Comparison of ENCODE assay signal across 1 cellular context in the genomic region with DNA sequence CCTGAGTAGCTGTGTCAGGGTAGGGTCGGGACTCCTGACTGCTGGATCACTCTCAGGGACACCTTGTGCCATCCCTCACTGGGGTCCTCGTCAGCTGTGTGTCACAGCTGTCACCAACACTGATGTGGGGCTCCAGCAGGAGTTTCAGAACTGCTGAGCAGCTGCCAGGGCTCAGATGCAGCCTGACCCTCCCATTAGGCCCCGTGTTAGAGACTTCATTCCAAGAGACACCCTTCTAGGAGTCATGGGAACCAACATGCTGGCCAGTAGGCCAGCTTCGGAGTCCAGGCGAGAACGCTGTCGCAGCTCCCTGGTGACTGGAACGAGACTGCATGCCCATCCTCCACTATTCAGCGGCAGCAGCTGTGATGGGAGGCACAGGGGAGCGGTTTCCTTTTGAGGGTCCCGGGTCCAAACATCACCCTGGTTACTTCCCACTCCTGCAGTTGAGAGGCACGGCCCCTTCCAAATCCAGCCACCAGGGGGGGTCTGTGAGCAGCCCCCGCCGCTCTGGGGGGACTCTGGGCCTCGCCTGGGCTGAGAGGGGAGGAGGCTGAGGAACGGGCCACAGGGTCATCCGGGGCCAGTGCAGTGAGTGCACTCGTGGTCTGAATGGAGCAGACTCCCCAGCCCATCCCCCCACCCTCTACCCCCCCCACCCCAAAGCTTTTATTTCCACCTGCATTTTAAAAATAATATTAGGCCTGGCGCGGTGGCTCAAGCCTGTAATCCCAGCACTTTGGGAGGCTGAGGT.
TF ChIP-seq lines count a peak whose summit lies in the region.

No MANE protein-coding gene starts in this region.

TF ChIP-seq in SK-N-SH treated with all-trans-retinoic acid at 6 μM for 48 hours, 23 proteins besides CTCF, POLR2A, EP300 and RAD21 (continued from another document):
- TF ChIP-seq, protein P1, sequence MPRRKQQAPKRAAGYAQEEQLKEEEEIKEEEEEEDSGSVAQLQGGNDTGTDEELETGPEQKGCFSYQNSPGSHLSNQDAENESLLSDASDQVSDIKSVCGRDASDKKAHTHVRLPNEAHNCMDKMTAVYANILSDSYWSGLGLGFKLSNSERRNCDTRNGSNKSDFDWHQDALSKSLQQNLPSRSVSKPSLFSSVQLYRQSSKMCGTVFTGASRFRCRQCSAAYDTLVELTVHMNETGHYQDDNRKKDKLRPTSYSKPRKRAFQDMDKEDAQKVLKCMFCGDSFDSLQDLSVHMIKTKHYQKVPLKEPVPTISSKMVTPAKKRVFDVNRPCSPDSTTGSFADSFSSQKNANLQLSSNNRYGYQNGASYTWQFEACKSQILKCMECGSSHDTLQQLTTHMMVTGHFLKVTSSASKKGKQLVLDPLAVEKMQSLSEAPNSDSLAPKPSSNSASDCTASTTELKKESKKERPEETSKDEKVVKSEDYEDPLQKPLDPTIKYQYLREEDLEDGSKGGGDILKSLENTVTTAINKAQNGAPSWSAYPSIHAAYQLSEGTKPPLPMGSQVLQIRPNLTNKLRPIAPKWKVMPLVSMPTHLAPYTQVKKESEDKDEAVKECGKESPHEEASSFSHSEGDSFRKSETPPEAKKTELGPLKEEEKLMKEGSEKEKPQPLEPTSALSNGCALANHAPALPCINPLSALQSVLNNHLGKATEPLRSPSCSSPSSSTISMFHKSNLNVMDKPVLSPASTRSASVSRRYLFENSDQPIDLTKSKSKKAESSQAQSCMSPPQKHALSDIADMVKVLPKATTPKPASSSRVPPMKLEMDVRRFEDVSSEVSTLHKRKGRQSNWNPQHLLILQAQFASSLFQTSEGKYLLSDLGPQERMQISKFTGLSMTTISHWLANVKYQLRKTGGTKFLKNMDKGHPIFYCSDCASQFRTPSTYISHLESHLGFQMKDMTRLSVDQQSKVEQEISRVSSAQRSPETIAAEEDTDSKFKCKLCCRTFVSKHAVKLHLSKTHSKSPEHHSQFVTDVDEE (CRISPR knock-in tag; IDR thresholded peaks at IDR 0.05): no peak
- TF ChIP-seq RARB (CRISPR knock-in tag; IDR thresholded peaks at IDR 0.05) (no peak), ZFP3 (CRISPR knock-in tag; IDR thresholded peaks at IDR 0.05) (no peak), GLIS3 (CRISPR knock-in tag; IDR thresholded peaks at IDR 0.05) (no peak), SNAI2 (CRISPR knock-in tag; IDR thresholded peaks at IDR 0.05) (no peak), ESRRG (CRISPR knock-in tag; IDR thresholded peaks at IDR 0.05) (no peak), ARNTL (CRISPR knock-in tag; IDR thresholded peaks at IDR 0.05; ENCODE audit: borderline replicate concordance, low read depth) (no peak), TCF4 (CRISPR knock-in tag; IDR thresholded peaks at IDR 0.05; ENCODE audit: borderline replicate concordance) (no peak), CSDC2 (CRISPR knock-in tag; IDR thresholded peaks at IDR 0.05) (no peak), ISL1 (CRISPR knock-in tag; IDR thresholded peaks at IDR 0.05) (no peak), BACH2 (CRISPR knock-in tag; IDR thresholded peaks at IDR 0.05; ENCODE audit: borderline replicate concordance) (no peak)
- TF ChIP-seq, protein P2, sequence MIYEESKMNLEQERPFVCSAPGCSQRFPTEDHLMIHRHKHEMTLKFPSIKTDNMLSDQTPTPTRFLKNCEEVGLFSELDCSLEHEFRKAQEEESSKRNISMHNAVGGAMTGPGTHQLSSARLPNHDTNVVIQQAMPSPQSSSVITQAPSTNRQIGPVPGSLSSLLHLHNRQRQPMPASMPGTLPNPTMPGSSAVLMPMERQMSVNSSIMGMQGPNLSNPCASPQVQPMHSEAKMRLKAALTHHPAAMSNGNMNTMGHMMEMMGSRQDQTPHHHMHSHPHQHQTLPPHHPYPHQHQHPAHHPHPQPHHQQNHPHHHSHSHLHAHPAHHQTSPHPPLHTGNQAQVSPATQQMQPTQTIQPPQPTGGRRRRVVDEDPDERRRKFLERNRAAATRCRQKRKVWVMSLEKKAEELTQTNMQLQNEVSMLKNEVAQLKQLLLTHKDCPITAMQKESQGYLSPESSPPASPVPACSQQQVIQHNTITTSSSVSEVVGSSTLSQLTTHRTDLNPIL (CRISPR knock-in tag; IDR thresholded peaks at IDR 0.05; ENCODE audit: low read depth): no peak
- TF ChIP-seq, protein P3, sequence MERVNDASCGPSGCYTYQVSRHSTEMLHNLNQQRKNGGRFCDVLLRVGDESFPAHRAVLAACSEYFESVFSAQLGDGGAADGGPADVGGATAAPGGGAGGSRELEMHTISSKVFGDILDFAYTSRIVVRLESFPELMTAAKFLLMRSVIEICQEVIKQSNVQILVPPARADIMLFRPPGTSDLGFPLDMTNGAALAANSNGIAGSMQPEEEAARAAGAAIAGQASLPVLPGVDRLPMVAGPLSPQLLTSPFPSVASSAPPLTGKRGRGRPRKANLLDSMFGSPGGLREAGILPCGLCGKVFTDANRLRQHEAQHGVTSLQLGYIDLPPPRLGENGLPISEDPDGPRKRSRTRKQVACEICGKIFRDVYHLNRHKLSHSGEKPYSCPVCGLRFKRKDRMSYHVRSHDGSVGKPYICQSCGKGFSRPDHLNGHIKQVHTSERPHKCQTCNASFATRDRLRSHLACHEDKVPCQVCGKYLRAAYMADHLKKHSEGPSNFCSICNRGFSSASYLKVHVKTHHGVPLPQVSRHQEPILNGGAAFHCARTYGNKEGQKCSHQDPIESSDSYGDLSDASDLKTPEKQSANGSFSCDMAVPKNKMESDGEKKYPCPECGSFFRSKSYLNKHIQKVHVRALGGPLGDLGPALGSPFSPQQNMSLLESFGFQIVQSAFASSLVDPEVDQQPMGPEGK (CRISPR knock-in tag; IDR thresholded peaks at IDR 0.05; ENCODE audit: borderline replicate concordance): no peak
